Comparison of ENCODE assay signal across 1 cellular context in the genomic region with DNA sequence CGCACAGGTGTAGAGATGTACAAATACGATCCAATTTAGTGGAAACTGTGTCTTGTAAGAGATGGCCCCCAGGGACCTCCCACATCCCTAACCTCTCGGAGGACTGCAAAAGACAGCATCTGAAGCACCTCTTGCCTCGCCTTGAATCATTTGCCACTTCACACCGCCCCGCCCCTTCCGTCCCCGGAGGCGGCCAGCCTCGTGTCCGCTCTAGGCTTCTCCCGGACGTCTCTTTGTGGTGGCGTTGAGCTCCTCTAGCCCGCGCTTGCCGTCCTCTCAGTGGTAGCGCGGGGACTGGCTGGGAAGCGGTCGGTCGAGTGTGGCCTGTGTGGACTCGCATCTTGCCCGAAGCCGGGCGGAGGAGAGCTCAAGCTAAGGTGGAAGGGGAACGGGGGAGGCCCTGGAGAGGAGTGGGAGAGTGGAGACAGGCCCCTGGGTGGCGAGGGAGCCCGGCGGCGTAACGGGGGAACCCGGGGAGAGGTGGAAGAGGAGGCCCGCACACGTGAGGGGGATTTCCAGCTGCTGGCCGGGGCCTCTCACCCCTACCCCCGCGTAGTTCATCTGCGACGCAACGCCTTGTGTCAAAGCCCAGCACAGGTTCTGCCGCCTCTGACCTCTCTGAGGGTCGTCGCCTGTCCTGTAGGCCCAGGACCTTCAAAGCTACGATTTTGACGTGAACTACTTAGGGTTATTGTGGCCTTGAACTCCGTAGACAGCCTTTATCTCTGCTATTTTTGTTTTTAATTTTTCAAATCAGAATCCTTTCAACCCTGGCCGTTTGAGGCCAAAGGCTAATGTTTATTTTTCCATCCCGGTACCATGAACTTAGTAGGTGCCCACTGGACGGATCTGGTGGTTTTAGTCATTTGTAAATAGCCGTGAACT.
TF ChIP-seq lines count a peak whose summit lies in the region.

A gene (plus strand): TSS at position 279 of the 885 bp plus-strand sequence. CDS start 7,845 bp downstream, outside the sequence.

TF ChIP-seq in HEK293, 187 proteins besides CTCF, POLR2A, EP300 and RAD21 (continued from another document):
- TF ChIP-seq EGR2 (tag by site-specific recombination; IDR thresholded peaks at IDR 0.05; ENCODE audit: low read depth), result peak; percentile 61; the same call in 1 of the 2 replicates
- TF ChIP-seq ZNF830 (tag by site-specific recombination; IDR thresholded peaks at IDR 0.05; ENCODE audit: low read depth), result no peak
- peak; percentile 34; the same call in 1 of the 2 replicates for TF ChIP-seq KLF1 (tag by site-specific recombination; IDR thresholded peaks at IDR 0.05)
- TF ChIP-seq, protein P1, sequence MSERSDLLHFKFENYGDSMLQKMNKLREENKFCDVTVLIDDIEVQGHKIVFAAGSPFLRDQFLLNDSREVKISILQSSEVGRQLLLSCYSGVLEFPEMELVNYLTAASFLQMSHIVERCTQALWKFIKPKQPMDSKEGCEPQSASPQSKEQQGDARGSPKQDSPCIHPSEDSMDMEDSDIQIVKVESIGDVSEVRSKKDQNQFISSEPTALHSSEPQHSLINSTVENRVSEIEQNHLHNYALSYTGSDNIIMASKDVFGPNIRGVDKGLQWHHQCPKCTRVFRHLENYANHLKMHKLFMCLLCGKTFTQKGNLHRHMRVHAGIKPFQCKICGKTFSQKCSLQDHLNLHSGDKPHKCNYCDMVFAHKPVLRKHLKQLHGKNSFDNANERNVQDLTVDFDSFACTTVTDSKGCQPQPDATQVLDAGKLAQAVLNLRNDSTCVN (tag by site-specific recombination; optimal IDR thresholded peaks at IDR 0.05), result peak; percentile 49
- TF ChIP-seq, protein P2, sequence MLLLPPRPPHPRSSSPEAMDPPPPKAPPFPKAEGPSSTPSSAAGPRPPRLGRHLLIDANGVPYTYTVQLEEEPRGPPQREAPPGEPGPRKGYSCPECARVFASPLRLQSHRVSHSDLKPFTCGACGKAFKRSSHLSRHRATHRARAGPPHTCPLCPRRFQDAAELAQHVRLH (tag by site-specific recombination; IDR thresholded peaks at IDR 0.05), result no peak
- peak; percentile 65; the same call in 1 of the 2 replicates for TF ChIP-seq ZNF366 (tag by site-specific recombination; conservative IDR thresholded peaks at IDR 0.05)
- peak; percentile 68; the same call in 1 of the 2 replicates for TF ChIP-seq ZNF843 (tag by site-specific recombination; IDR thresholded peaks at IDR 0.05)
- TF ChIP-seq, protein P3, sequence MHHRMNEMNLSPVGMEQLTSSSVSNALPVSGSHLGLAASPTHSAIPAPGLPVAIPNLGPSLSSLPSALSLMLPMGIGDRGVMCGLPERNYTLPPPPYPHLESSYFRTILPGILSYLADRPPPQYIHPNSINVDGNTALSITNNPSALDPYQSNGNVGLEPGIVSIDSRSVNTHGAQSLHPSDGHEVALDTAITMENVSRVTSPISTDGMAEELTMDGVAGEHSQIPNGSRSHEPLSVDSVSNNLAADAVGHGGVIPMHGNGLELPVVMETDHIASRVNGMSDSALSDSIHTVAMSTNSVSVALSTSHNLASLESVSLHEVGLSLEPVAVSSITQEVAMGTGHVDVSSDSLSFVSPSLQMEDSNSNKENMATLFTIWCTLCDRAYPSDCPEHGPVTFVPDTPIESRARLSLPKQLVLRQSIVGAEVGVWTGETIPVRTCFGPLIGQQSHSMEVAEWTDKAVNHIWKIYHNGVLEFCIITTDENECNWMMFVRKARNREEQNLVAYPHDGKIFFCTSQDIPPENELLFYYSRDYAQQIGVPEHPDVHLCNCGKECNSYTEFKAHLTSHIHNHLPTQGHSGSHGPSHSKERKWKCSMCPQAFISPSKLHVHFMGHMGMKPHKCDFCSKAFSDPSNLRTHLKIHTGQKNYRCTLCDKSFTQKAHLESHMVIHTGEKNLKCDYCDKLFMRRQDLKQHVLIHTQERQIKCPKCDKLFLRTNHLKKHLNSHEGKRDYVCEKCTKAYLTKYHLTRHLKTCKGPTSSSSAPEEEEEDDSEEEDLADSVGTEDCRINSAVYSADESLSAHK (tag by site-specific recombination; IDR thresholded peaks at IDR 0.05), result peak; percentile 16; the same call in 1 of the 2 replicates
- no peak for TF ChIP-seq ZNF202 (tag by site-specific recombination; IDR thresholded peaks at IDR 0.05; ENCODE audit: borderline replicate concordance)
- TF ChIP-seq, protein P4, sequence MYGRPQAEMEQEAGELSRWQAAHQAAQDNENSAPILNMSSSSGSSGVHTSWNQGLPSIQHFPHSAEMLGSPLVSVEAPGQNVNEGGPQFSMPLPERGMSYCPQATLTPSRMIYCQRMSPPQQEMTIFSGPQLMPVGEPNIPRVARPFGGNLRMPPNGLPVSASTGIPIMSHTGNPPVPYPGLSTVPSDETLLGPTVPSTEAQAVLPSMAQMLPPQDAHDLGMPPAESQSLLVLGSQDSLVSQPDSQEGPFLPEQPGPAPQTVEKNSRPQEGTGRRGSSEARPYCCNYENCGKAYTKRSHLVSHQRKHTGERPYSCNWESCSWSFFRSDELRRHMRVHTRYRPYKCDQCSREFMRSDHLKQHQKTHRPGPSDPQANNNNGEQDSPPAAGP (tag by site-specific recombination; IDR thresholded peaks at IDR 0.05), result peak; percentile 90
- TF ChIP-seq, protein P5, sequence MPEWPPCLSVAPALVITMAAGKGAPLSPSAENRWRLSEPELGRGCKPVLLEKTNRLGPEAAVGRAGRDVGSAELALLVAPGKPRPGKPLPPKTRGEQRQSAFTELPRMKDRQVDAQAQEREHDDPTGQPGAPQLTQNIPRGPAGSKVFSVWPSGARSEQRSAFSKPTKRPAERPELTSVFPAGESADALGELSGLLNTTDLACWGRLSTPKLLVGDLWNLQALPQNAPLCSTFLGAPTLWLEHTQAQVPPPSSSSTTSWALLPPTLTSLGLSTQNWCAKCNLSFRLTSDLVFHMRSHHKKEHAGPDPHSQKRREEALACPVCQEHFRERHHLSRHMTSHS (tag by site-specific recombination; IDR thresholded peaks at IDR 0.05), result no peak
- TF ChIP-seq, protein P6, sequence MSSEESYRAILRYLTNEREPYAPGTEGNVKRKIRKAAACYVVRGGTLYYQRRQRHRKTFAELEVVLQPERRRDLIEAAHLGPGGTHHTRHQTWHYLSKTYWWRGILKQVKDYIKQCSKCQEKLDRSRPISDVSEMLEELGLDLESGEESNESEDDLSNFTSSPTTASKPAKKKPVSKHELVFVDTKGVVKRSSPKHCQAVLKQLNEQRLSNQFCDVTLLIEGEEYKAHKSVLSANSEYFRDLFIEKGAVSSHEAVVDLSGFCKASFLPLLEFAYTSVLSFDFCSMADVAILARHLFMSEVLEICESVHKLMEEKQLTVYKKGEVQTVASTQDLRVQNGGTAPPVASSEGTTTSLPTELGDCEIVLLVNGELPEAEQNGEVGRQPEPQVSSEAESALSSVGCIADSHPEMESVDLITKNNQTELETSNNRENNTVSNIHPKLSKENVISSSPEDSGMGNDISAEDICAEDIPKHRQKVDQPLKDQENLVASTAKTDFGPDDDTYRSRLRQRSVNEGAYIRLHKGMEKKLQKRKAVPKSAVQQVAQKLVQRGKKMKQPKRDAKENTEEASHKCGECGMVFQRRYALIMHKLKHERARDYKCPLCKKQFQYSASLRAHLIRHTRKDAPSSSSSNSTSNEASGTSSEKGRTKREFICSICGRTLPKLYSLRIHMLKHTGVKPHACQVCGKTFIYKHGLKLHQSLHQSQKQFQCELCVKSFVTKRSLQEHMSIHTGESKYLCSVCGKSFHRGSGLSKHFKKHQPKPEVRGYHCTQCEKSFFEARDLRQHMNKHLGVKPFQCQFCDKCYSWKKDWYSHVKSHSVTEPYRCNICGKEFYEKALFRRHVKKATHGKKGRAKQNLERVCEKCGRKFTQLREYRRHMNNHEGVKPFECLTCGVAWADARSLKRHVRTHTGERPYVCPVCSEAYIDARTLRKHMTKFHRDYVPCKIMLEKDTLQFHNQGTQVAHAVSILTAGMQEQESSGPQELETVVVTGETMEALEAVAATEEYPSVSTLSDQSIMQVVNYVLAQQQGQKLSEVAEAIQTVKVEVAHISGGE (tag by site-specific recombination; conservative IDR thresholded peaks at IDR 0.05; ENCODE audit: low read depth), result peak; percentile 73
- TF ChIP-seq, protein P7, sequence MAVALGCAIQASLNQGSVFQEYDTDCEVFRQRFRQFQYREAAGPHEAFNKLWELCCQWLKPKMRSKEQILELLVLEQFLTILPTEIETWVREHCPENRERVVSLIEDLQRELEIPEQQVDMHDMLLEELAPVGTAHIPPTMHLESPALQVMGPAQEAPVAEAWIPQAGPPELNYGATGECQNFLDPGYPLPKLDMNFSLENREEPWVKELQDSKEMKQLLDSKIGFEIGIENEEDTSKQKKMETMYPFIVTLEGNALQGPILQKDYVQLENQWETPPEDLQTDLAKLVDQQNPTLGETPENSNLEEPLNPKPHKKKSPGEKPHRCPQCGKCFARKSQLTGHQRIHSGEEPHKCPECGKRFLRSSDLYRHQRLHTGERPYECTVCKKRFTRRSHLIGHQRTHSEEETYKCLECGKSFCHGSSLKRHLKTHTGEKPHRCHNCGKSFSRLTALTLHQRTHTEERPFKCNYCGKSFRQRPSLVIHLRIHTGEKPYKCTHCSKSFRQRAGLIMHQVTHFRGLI (tag by site-specific recombination; IDR thresholded peaks at IDR 0.05), result no peak
- TF ChIP-seq, protein P8, sequence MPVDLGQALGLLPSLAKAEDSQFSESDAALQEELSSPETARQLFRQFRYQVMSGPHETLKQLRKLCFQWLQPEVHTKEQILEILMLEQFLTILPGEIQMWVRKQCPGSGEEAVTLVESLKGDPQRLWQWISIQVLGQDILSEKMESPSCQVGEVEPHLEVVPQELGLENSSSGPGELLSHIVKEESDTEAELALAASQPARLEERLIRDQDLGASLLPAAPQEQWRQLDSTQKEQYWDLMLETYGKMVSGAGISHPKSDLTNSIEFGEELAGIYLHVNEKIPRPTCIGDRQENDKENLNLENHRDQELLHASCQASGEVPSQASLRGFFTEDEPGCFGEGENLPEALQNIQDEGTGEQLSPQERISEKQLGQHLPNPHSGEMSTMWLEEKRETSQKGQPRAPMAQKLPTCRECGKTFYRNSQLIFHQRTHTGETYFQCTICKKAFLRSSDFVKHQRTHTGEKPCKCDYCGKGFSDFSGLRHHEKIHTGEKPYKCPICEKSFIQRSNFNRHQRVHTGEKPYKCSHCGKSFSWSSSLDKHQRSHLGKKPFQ (tag by site-specific recombination; IDR thresholded peaks at IDR 0.05), result peak; percentile 100
- no peak for TF ChIP-seq ZNF10 (tag by site-specific recombination; IDR thresholded peaks at IDR 0.05)
- TF ChIP-seq ZNF548 (tag by site-specific recombination; IDR thresholded peaks at IDR 0.05), result no peak
- TF ChIP-seq ZNF138 (tag by site-specific recombination; IDR thresholded peaks at IDR 0.05; ENCODE audit: borderline replicate concordance), result no peak
- TF ChIP-seq ZNF24 (tag by site-specific recombination; IDR thresholded peaks at IDR 0.05), result 0 out of 2 replicates have a peak, but pooled peaks have one; percentile 74
- TF ChIP-seq ZSCAN16 (tag by site-specific recombination; IDR thresholded peaks at IDR 0.05), result no peak
- TF ChIP-seq ZBTB17 (tag by site-specific recombination; IDR thresholded peaks at IDR 0.05), result peak; percentile 32; the same call in 1 of the 2 replicates
- TF ChIP-seq ZXDB (tag by site-specific recombination; IDR thresholded peaks at IDR 0.05), result peak; percentile 77
- TF ChIP-seq GLIS2 (tag by site-specific recombination; IDR thresholded peaks at IDR 0.05), result peak; percentile 61; the same call in 1 of the 2 replicates
- 0 out of 2 replicates have a peak, but pooled peaks have one; percentile 62 for TF ChIP-seq ZNF660 (tag by site-specific recombination; IDR thresholded peaks at IDR 0.05)
